1 cellular context compared by ENCODE assay signal in the genomic region with DNA sequence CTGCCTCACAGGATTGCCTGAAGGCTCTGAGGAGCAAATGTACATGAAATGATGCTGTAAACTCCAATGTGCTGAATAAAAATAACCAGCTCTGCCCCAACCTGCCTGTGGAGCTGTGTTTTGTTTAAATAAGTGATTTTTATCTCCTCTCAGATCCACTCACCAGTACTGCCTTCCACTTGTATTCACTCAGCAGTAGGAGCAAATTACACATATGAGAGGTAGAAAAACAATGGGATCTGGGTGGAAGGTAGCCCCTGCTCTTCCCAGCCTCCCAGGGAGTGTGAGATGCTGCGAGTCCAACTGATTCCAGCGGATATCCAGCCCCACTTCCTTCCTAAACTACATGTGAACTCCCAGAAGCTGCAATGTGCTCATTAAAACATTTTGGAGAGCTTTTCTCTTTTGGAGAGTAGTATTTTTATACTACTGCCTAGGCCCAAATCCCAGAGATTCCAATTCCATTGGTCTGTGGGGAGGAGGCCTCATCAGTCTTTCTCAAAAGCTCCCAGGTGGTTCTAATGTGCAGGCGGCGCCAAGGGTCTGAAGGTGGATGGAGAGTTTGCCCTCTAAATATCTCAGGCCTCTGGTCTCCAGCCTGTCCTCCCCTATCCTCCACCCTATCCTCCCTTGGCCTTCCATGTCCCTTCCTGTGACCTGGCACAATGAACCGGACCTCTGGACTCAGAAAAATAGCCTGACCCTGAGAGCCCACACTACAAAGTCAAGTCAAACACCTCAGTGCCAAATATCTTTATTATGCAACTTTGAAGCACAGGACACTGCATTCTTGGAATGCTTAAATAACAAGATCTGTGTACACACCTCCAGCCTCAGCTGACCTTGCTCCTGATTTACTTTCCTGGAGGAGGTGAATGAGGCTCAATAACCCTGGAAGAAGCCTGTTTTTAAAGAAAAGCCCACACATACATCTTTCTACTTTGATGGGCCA.
TF ChIP-seq lines count a peak whose summit lies in the region.

No MANE protein-coding gene starts in this region.

TF ChIP-seq in HepG2, 621 proteins besides CTCF, POLR2A, EP300 and RAD21 (continued from another document and continues in another):
- TF ChIP-seq, protein P1, sequence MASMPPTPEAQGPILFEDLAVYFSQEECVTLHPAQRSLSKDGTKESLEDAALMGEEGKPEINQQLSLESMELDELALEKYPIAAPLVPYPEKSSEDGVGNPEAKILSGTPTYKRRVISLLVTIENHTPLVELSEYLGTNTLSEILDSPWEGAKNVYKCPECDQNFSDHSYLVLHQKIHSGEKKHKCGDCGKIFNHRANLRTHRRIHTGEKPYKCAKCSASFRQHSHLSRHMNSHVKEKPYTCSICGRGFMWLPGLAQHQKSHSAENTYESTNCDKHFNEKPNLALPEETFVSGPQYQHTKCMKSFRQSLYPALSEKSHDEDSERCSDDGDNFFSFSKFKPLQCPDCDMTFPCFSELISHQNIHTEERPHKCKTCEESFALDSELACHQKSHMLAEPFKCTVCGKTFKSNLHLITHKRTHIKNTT (CRISPR knock-in tag; IDR thresholded peaks at IDR 0.05): no peak
- TF ChIP-seq KDM1A (CRISPR knock-in tag; IDR thresholded peaks at IDR 0.05): peak; percentile 80
- no peak for TF ChIP-seq MXI1 (IDR thresholded peaks at IDR 0.05; ENCODE audit: borderline replicate concordance, low read depth, low read length)
- no peak for TF ChIP-seq ZNF75D (CRISPR knock-in tag; IDR thresholded peaks at IDR 0.05; ENCODE audit: borderline replicate concordance)
- TF ChIP-seq PHF21A (CRISPR knock-in tag; IDR thresholded peaks at IDR 0.05): peak; percentile 75
- no peak for TF ChIP-seq U2AF2 (IDR thresholded peaks at IDR 0.05; ENCODE audit: low read depth, low read length)
- TF ChIP-seq CREB1 (IDR thresholded peaks at IDR 0.05): no peak
- peak; percentile 85 for TF ChIP-seq CREB1 (CRISPR knock-in tag; IDR thresholded peaks at IDR 0.05)
- no peak for TF ChIP-seq ZNF619 (CRISPR knock-in tag; IDR thresholded peaks at IDR 0.05)
- no peak for TF ChIP-seq ZFP90 (CRISPR knock-in tag; IDR thresholded peaks at IDR 0.05; ENCODE audit: borderline replicate concordance)
- no peak for TF ChIP-seq PAWR (CRISPR knock-in tag; IDR thresholded peaks at IDR 0.05; ENCODE audit: borderline replicate concordance)
- TF ChIP-seq PCBP2 (optimal IDR thresholded peaks at IDR 0.05; ENCODE audit: low read depth, low read length, poor library complexity, severe bottlenecking): no peak
- TF ChIP-seq ZNF3 (CRISPR knock-in tag; IDR thresholded peaks at IDR 0.05): no peak
- TF ChIP-seq, protein P2, sequence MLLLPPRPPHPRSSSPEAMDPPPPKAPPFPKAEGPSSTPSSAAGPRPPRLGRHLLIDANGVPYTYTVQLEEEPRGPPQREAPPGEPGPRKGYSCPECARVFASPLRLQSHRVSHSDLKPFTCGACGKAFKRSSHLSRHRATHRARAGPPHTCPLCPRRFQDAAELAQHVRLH (CRISPR knock-in tag; IDR thresholded peaks at IDR 0.05; ENCODE audit: borderline replicate concordance, low read depth): peak; percentile 47; the same call in 1 of the 2 replicates
- TF ChIP-seq, protein P3, sequence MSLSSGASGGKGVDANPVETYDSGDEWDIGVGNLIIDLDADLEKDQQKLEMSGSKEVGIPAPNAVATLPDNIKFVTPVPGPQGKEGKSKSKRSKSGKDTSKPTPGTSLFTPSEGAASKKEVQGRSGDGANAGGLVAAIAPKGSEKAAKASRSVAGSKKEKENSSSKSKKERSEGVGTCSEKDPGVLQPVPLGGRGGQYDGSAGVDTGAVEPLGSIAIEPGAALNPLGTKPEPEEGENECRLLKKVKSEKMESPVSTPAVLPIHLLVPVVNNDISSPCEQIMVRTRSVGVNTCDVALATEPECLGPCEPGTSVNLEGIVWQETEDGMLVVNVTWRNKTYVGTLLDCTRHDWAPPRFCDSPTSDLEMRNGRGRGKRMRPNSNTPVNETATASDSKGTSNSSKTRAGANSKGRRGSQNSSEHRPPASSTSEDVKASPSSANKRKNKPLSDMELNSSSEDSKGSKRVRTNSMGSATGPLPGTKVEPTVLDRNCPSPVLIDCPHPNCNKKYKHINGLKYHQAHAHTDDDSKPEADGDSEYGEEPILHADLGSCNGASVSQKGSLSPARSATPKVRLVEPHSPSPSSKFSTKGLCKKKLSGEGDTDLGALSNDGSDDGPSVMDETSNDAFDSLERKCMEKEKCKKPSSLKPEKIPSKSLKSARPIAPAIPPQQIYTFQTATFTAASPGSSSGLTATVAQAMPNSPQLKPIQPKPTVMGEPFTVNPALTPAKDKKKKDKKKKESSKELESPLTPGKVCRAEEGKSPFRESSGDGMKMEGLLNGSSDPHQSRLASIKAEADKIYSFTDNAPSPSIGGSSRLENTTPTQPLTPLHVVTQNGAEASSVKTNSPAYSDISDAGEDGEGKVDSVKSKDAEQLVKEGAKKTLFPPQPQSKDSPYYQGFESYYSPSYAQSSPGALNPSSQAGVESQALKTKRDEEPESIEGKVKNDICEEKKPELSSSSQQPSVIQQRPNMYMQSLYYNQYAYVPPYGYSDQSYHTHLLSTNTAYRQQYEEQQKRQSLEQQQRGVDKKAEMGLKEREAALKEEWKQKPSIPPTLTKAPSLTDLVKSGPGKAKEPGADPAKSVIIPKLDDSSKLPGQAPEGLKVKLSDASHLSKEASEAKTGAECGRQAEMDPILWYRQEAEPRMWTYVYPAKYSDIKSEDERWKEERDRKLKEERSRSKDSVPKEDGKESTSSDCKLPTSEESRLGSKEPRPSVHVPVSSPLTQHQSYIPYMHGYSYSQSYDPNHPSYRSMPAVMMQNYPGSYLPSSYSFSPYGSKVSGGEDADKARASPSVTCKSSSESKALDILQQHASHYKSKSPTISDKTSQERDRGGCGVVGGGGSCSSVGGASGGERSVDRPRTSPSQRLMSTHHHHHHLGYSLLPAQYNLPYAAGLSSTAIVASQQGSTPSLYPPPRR (CRISPR knock-in tag; IDR thresholded peaks at IDR 0.05; ENCODE audit: borderline replicate concordance): peak; percentile 89
- TF ChIP-seq, protein P4, sequence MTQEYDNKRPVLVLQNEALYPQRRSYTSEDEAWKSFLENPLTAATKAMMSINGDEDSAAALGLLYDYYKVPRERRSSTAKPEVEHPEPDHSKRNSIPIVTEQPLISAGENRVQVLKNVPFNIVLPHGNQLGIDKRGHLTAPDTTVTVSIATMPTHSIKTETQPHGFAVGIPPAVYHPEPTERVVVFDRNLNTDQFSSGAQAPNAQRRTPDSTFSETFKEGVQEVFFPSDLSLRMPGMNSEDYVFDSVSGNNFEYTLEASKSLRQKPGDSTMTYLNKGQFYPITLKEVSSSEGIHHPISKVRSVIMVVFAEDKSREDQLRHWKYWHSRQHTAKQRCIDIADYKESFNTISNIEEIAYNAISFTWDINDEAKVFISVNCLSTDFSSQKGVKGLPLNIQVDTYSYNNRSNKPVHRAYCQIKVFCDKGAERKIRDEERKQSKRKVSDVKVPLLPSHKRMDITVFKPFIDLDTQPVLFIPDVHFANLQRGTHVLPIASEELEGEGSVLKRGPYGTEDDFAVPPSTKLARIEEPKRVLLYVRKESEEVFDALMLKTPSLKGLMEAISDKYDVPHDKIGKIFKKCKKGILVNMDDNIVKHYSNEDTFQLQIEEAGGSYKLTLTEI (CRISPR knock-in tag; conservative IDR thresholded peaks at IDR 0.05): no peak
- TF ChIP-seq FOXK1 (CRISPR knock-in tag; IDR thresholded peaks at IDR 0.05; ENCODE audit: borderline replicate concordance, low read depth): peak; percentile 90; the same call in 1 of the 2 replicates
- peak; percentile 99 for TF ChIP-seq NCOA2 (CRISPR knock-in tag; IDR thresholded peaks at IDR 0.05)
- peak; percentile 94 for TF ChIP-seq NR2F2 (IDR thresholded peaks at IDR 0.05; ENCODE audit: borderline replicate concordance, low read depth)
- TF ChIP-seq, protein P5, sequence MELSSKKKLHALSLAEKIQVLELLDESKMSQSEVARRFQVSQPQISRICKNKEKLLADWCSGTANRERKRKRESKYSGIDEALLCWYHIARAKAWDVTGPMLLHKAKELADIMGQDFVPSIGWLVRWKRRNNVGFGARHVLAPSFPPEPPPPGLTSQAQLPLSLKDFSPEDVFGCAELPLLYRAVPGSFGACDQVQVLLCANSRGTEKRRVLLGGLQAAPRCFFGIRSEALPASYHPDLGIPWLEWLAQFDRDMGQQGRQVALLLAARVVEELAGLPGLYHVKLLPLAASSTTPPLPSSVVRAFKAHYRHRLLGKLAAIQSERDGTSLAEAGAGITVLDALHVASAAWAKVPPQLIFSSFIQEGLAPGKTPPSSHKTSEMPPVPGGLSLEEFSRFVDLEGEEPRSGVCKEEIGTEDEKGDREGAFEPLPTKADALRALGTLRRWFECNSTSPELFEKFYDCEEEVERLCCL (CRISPR knock-in tag; IDR thresholded peaks at IDR 0.05; ENCODE audit: borderline replicate concordance): no peak
- TF ChIP-seq MATR3 (CRISPR knock-in tag; IDR thresholded peaks at IDR 0.05): no peak
- no peak for TF ChIP-seq XRCC5 (optimal IDR thresholded peaks at IDR 0.05; ENCODE audit: low read length)
- TF ChIP-seq HNRNPL (IDR thresholded peaks at IDR 0.05; ENCODE audit: low read depth, low read length): no peak
- TF ChIP-seq ZZZ3 (CRISPR knock-in tag; IDR thresholded peaks at IDR 0.05; ENCODE audit: borderline replicate concordance): no peak
- no peak for TF ChIP-seq PAF1 (CRISPR knock-in tag; IDR thresholded peaks at IDR 0.05)
- no peak for TF ChIP-seq ZNF251 (CRISPR knock-in tag; IDR thresholded peaks at IDR 0.05)
- TF ChIP-seq MTF2 (CRISPR knock-in tag; IDR thresholded peaks at IDR 0.05; ENCODE audit: borderline replicate concordance): no peak
- TF ChIP-seq, protein P6, sequence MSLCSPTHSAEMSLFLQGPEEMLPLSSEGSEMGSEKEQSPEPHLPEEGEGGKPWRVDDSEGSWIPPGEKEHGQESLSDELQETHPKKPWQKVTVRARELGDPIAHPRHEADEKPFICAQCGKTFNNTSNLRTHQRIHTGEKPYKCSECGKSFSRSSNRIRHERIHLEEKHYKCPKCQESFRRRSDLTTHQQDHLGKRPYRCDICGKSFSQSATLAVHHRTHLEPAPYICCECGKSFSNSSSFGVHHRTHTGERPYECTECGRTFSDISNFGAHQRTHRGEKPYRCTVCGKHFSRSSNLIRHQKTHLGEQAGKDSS (CRISPR knock-in tag; IDR thresholded peaks at IDR 0.05; ENCODE audit: borderline replicate concordance, low read depth): no peak
- no peak for TF ChIP-seq KLF13 (CRISPR knock-in tag; IDR thresholded peaks at IDR 0.05)
- TF ChIP-seq RFX5 (IDR thresholded peaks at IDR 0.05; ENCODE audit: low read depth, low read length): no peak
- TF ChIP-seq HNRNPK (IDR thresholded peaks at IDR 0.05; ENCODE audit: low read depth, low read length, poor library complexity, severe bottlenecking): no peak
- TF ChIP-seq, protein P7, sequence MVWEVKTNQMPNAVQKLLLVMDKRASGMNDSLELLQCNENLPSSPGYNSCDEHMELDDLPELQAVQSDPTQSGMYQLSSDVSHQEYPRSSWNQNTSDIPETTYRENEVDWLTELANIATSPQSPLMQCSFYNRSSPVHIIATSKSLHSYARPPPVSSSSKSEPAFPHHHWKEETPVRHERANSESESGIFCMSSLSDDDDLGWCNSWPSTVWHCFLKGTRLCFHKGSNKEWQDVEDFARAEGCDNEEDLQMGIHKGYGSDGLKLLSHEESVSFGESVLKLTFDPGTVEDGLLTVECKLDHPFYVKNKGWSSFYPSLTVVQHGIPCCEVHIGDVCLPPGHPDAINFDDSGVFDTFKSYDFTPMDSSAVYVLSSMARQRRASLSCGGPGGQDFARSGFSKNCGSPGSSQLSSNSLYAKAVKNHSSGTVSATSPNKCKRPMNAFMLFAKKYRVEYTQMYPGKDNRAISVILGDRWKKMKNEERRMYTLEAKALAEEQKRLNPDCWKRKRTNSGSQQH (CRISPR knock-in tag; IDR thresholded peaks at IDR 0.05; ENCODE audit: low read depth): peak; percentile 39; the same call in 1 of the 2 replicates
- TF ChIP-seq NKX3-1 (CRISPR knock-in tag; IDR thresholded peaks at IDR 0.05): no peak
- TF ChIP-seq GTF3A (CRISPR knock-in tag; conservative IDR thresholded peaks at IDR 0.05): no peak
- TF ChIP-seq ZBTB7B (CRISPR knock-in tag; IDR thresholded peaks at IDR 0.05): peak; percentile 78; the same call in 1 of the 2 replicates
- TF ChIP-seq, protein P8, sequence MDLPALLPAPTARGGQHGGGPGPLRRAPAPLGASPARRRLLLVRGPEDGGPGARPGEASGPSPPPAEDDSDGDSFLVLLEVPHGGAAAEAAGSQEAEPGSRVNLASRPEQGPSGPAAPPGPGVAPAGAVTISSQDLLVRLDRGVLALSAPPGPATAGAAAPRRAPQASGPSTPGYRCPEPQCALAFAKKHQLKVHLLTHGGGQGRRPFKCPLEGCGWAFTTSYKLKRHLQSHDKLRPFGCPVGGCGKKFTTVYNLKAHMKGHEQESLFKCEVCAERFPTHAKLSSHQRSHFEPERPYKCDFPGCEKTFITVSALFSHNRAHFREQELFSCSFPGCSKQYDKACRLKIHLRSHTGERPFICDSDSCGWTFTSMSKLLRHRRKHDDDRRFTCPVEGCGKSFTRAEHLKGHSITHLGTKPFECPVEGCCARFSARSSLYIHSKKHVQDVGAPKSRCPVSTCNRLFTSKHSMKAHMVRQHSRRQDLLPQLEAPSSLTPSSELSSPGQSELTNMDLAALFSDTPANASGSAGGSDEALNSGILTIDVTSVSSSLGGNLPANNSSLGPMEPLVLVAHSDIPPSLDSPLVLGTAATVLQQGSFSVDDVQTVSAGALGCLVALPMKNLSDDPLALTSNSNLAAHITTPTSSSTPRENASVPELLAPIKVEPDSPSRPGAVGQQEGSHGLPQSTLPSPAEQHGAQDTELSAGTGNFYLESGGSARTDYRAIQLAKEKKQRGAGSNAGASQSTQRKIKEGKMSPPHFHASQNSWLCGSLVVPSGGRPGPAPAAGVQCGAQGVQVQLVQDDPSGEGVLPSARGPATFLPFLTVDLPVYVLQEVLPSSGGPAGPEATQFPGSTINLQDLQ (CRISPR knock-in tag; IDR thresholded peaks at IDR 0.05): no peak
- TF ChIP-seq ZNF788 (CRISPR knock-in tag; IDR thresholded peaks at IDR 0.05; ENCODE audit: borderline replicate concordance): peak; percentile 77; the same call in 1 of the 2 replicates
- no peak for TF ChIP-seq PTBP1 (IDR thresholded peaks at IDR 0.05; ENCODE audit: low read depth, low read length, poor library complexity, severe bottlenecking)
- no peak for TF ChIP-seq ZNF678 (CRISPR knock-in tag; IDR thresholded peaks at IDR 0.05)
- peak; percentile 35; the same call in 1 of the 2 replicates for TF ChIP-seq ZNF329 (CRISPR knock-in tag; IDR thresholded peaks at IDR 0.05; ENCODE audit: low read depth)
- no peak for TF ChIP-seq HOXA5 (CRISPR knock-in tag; IDR thresholded peaks at IDR 0.05)
- TF ChIP-seq, protein P9, sequence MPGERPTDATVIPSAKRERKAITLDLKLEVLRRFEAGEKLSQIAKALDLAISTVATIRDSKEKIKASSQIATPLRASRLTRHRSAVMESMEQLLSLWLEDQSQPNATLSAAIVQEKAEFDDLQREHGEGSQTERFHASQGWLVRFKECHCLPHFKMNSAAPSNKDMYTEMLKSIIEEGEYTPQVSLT (CRISPR knock-in tag; IDR thresholded peaks at IDR 0.05; ENCODE audit: borderline replicate concordance, low read depth): no peak
- TF ChIP-seq ZNF34 (CRISPR knock-in tag; IDR thresholded peaks at IDR 0.05; ENCODE audit: borderline replicate concordance): no peak
- TF ChIP-seq ZNF709 (CRISPR knock-in tag; IDR thresholded peaks at IDR 0.05): no peak
- TF ChIP-seq, protein P10, sequence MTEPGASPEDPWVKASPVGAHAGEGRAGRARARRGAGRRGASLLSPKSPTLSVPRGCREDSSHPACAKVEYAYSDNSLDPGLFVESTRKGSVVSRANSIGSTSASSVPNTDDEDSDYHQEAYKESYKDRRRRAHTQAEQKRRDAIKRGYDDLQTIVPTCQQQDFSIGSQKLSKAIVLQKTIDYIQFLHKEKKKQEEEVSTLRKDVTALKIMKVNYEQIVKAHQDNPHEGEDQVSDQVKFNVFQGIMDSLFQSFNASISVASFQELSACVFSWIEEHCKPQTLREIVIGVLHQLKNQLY (CRISPR knock-in tag; IDR thresholded peaks at IDR 0.05): no peak; the same call in 1 of the 2 replicates
- TF ChIP-seq SALL2 (CRISPR knock-in tag; IDR thresholded peaks at IDR 0.05): no peak
- no peak for TF ChIP-seq ZBTB1 (CRISPR knock-in tag; IDR thresholded peaks at IDR 0.05; ENCODE audit: borderline replicate concordance)
